Comparison of ENCODE assay signal across 1 cellular context in the genomic region with DNA sequence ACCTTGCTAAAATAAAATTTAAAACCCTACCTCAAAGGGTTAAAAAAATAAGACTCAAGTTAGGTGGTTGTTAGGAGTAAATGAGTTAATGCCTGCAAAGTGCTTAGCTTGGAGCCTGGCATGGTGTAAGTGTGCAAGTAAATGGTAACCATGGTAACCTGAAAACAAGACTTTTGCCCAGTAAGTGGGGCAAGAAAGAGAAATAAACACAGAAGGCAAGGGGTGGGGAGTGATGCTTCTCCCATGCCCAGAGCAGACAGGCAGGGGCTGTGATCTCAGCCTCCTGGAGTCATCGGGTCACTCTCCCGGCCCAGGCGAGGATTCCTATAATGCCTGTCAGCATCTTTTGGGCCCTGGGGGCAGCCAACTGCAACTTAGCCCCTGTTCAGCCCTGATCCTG.
TF ChIP-seq lines count a peak whose summit lies in the region.

No MANE protein-coding gene starts in this region.

TF ChIP-seq in HepG2, 621 proteins besides CTCF, POLR2A, EP300 and RAD21:
- TF ChIP-seq HOXA5 (CRISPR knock-in tag; IDR thresholded peaks at IDR 0.05) = no peak
- 0 out of 2 replicates have a peak, but pooled peaks have one; percentile 12 for TF ChIP-seq CEBPB (IDR thresholded peaks at IDR 0.05; ENCODE audit: borderline replicate concordance, low read depth, low read length)
- no peak for TF ChIP-seq CREM (IDR thresholded peaks at IDR 0.05)
- no peak for TF ChIP-seq CREM (CRISPR knock-in tag; IDR thresholded peaks at IDR 0.05)
- TF ChIP-seq ZSCAN25 (CRISPR knock-in tag; IDR thresholded peaks at IDR 0.05) = no peak
- peak; percentile 21; the same call in 1 of the 2 replicates for TF ChIP-seq RFX5 (IDR thresholded peaks at IDR 0.05; ENCODE audit: low read depth, low read length)
- no peak for TF ChIP-seq NBN (conservative IDR thresholded peaks at IDR 0.05)
- TF ChIP-seq, protein P1, sequence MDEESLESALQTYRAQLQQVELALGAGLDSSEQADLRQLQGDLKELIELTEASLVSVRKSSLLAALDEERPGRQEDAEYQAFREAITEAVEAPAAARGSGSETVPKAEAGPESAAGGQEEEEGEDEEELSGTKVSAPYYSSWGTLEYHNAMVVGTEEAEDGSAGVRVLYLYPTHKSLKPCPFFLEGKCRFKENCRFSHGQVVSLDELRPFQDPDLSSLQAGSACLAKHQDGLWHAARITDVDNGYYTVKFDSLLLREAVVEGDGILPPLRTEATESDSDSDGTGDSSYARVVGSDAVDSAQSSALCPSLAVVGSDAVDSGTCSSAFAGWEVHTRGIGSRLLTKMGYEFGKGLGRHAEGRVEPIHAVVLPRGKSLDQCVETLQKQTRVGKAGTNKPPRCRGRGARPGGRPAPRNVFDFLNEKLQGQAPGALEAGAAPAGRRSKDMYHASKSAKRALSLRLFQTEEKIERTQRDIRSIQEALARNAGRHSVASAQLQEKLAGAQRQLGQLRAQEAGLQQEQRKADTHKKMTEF (CRISPR knock-in tag; IDR thresholded peaks at IDR 0.05) = 0 out of 2 replicates have a peak, but pooled peaks have one; percentile 5
- no peak for TF ChIP-seq ZNF501 (CRISPR knock-in tag; IDR thresholded peaks at IDR 0.05)
- TF ChIP-seq, protein P2, sequence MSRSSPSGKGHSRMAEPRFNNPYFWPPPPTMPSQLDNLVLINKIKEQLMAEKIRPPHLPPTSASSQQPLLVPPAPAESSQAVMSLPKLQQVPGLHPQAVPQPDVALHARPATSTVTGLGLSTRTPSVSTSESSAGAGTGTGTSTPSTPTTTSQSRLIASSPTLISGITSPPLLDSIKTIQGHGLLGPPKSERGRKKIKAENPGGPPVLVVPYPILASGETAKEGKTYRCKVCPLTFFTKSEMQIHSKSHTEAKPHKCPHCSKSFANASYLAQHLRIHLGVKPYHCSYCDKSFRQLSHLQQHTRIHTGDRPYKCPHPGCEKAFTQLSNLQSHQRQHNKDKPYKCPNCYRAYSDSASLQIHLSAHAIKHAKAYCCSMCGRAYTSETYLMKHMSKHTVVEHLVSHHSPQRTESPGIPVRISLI (CRISPR knock-in tag; IDR thresholded peaks at IDR 0.05; ENCODE audit: borderline replicate concordance) = peak; percentile 45; the same call in 1 of the 2 replicates
- peak; percentile 59 for TF ChIP-seq RFX3 (CRISPR knock-in tag; IDR thresholded peaks at IDR 0.05)
- no peak for TF ChIP-seq IRF2 (CRISPR knock-in tag; IDR thresholded peaks at IDR 0.05)
- no peak for TF ChIP-seq TRIM24 (CRISPR knock-in tag; IDR thresholded peaks at IDR 0.05)
- peak; percentile 80 for TF ChIP-seq RFX1 (IDR thresholded peaks at IDR 0.05)
- no peak for TF ChIP-seq ZNF441 (CRISPR knock-in tag; IDR thresholded peaks at IDR 0.05; ENCODE audit: borderline replicate concordance)
- TF ChIP-seq ZNF652 (CRISPR knock-in tag; IDR thresholded peaks at IDR 0.05; ENCODE audit: borderline replicate concordance, low read depth) = peak; percentile 63; the same call in 1 of the 2 replicates
- TF ChIP-seq ZSCAN31 (CRISPR knock-in tag; IDR thresholded peaks at IDR 0.05; ENCODE audit: low read depth) = no peak
